In the genomic region with DNA sequence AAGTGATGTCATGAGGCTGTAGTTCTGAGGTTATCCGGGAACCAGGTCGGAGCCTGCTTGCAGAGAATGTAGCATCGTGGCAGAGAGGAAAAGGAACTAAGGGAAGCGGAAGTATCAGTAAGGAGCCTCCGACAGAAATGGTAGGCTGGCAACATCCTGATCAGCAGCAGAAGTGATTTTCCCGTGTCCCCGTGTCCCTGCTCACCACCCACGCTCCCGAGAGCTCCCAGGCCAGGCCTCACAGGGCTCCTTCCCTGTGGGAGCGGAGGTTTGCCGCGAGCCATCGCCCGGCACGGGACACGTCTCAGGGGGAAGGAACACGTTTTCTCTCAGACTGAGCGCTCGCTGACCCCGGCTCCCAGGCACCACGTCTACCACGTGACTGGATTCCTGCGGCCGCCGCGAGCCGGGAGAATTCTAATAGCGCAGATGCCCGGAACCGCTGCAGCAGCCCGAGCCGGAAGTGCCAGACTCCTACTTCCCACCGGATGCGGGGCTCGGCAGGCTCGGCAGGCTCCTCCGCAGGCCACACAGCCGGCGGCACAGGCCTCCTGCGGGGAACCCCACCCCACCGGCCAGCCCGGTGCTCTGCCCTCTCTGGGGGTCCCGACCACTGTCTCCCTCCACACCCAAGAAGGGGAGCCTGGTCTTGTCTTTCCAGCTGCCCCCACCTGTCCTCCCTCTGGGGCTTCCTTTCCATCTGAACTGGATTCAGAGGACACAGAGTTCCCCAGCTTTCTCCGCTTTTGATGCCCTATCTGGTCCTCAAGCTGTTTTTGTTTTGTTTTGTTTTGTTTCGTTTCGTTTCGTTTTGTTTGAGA, we compare ENCODE assay signal across 8 cellular contexts.
A peak's percentile ranks its signal among the peaks of the same experiment; 100 is the strongest.
DNase-seq lines count a peak whose midpoint lies in the region; ATAC-seq and TF ChIP-seq lines count a peak whose summit lies in the region.

No MANE protein-coding gene starts in this region.

- no peak for ATAC-seq in HG03196 (IDR thresholded peaks at IDR 0.05; ENCODE audit: unreplicated experiment)

- H3K9me3 Mint-ChIP-seq in IgD-negative memory B cell (peaks cover 0 to 1% (median 0%) of the 10 kb centered on the region in 3 donors), neural progenitor cell (no peaks in the 10 kb centered on the region)

- H3K4me3 Mint-ChIP-seq in IgD-negative memory B cell (peak overlapping the region; percentile 79 to 97 (median 92)), neural progenitor cell (peak overlapping the region; percentile 82)

- H3K27ac ChIP-seq in neural progenitor cell (no peak overlapping the region), thymus (ENCODE audit: low read depth) (peak overlapping the region; percentile 48)

- peaks cover 15% of the 10 kb centered on the region for H3F3A ChIP-seq in neural progenitor cell (ENCODE audit: low read depth)

- peak overlapping the region in 2 of 3 donors; percentile 89 to 98 for H3K27ac Mint-ChIP-seq in IgD-negative memory B cell
- peak overlapping the region; percentile 91 for H3K27ac Mint-ChIP-seq in neural progenitor cell

- in situ Hi-C loops in GM18951 (cut with MboI; ENCODE audit: low sequenced_read_pairs, unreplicated experiment), result no loop called here

- H3K4me3 ChIP-seq in fibroblast of villous mesenchyme (ENCODE audit: low read depth, low read length), result peak overlapping the region; percentile 53
- H3K4me3 ChIP-seq in neural progenitor cell, result peak overlapping the region; percentile 40
- peak overlapping the region; percentile 54 for H3K4me3 ChIP-seq in thymus (ENCODE audit: low read length)

- H3K36me3 ChIP-seq in neural progenitor cell (no peaks in the 10 kb centered on the region), thymus (ENCODE audit: control insufficient read depth, insufficient read depth) (no peaks in the 10 kb centered on the region)

- WGBS in thymus, result 8% methylated on average over 47 of the region's 47 CpGs

- H3K4me1 Mint-ChIP-seq in IgD-negative memory B cell (peaks cover 6 to 12% (median 7%) of the 10 kb centered on the region in 3 donors), neural progenitor cell (peaks cover 15% of the 10 kb centered on the region)

- H2AFZ ChIP-seq in neural progenitor cell (replicated peaks), result peak overlapping the region; percentile 98

- no peaks in the 10 kb centered on the region for H3K9me3 ChIP-seq in neural progenitor cell (ENCODE audit: low read depth)
- H3K9me3 ChIP-seq in thymus (ENCODE audit: control insufficient read depth), result no peaks in the 10 kb centered on the region

- peaks cover 32% of the 10 kb centered on the region for H3K27me3 ChIP-seq in neural progenitor cell
- no peaks in the 10 kb centered on the region for H3K27me3 ChIP-seq in thymus (ENCODE audit: control insufficient read depth, insufficient read depth)

- no peak overlapping the region for H3K9ac ChIP-seq in neural progenitor cell

- TF ChIP-seq POLR2A in GM18951 (IDR thresholded peaks at IDR 0.05; ENCODE audit: extremely low read depth, insufficient read depth, insufficient read length), result peak; percentile 68

- H3K36me3 Mint-ChIP-seq in IgD-negative memory B cell (no peaks in the 10 kb centered on the region), neural progenitor cell (no peaks in the 10 kb centered on the region)

- H3K4me1 ChIP-seq in neural progenitor cell (peaks cover 10% of the 10 kb centered on the region), thymus (ENCODE audit: control insufficient read depth, insufficient read depth, low read length) (peaks cover 9% of the 10 kb centered on the region)

- DNase-seq in activated T-helper 1 cell treated with Interleukin-2 at 50 U/mL for 16 hours (ENCODE audit: low read depth), result peak; percentile 17
- peak; percentile 92 for DNase-seq in fibroblast of villous mesenchyme (ENCODE audit: low read depth)
- DNase-seq in neural progenitor cell (ENCODE audit: low spot score), result peak; percentile 87
- no peak for DNase-seq in NCI-H1436 (lab: John Stamatoyannopoulos, UW)

- TF ChIP-seq CTCF in fibroblast of villous mesenchyme (IDR thresholded peaks at IDR 0.05; ENCODE audit: insufficient read depth, low read depth, low read length), result no peak
- no peak for TF ChIP-seq CTCF in neural progenitor cell (IDR thresholded peaks at IDR 0.05)

- H3K27me3 Mint-ChIP-seq in IgD-negative memory B cell (peaks cover 1% of the 10 kb centered on the region), neural progenitor cell (ENCODE audit: insufficient read depth, low read depth) (peaks cover 15% of the 10 kb centered on the region)

- no peaks in the 10 kb centered on the region for H3K79me2 ChIP-seq in neural progenitor cell (ENCODE audit: low read depth)

- H3K4me2 ChIP-seq in neural progenitor cell, result peak overlapping the region; percentile 81

- H4K20me1 ChIP-seq in neural progenitor cell (ENCODE audit: low read depth), result no peaks in the 10 kb centered on the region
